15 cellular contexts compared by ENCODE assay signal in genomic region chr15:28051920-28052633, GRCh38. TPM values are rescaled to one million over a fixed set of nuclear protein-coding genes. Genes with fewer than 3 reads are reported as not detected.
DNase-seq lines count a peak whose midpoint lies in the region; TF ChIP-seq lines count a peak whose summit lies in the region.
"Had no signal": no experiment of that assay in that cellular context is flagged by ENCODE, and none has a peak within 500 bp of the region (broad histone marks: within the 10 kb centered on the region; RNA-seq: fewer than 3 reads in every experiment).

No MANE protein-coding gene starts in this region.

- H4K20me1 ChIP-seq in BLaER1 treated with 17β-estradiol and CSF1 and Interleukin-3, amounts not matched to agents 10 nM and 100 nM: no peaks in the 10 kb centered on the region

- H3K4me2 ChIP-seq in BLaER1 treated with 17β-estradiol and CSF1 and Interleukin-3, amounts not matched to agents 10 nM and 100 nM: peak overlapping the region in 10 of 11 experiments; percentile 16 to 82 (median 64); a peak in 19 of 22 replicates

- H3K36me3 ChIP-seq in BLaER1 treated with 17β-estradiol and CSF1 and Interleukin-3, amounts not matched to agents 10 nM and 100 nM: no peaks in the 10 kb centered on the region
- no peaks in the 10 kb centered on the region for H3K36me3 ChIP-seq in cardiac muscle cell

- H3K9me3 ChIP-seq in BLaER1 treated with 17β-estradiol and CSF1 and Interleukin-3, amounts not matched to agents 10 nM and 100 nM (replicated peaks in 1 of 11): peaks cover 14 to 24% (median 16%) of the 10 kb centered on the region in 11 experiments; a peak in 19 of 22 replicates
- no peaks in the 10 kb centered on the region for H3K9me3 ChIP-seq in cardiac muscle cell (ENCODE audit: low read depth)

- peaks cover 6% of the 10 kb centered on the region for H3K27me3 Mint-ChIP-seq in nephron (ENCODE audit: low read depth)
- peaks cover 13% of the 10 kb centered on the region for H3K27me3 Mint-ChIP-seq in activated naive CD8-positive, alpha-beta T cell treated with anti-CD3 and anti-CD28 coated beads for 36 hours
- H3K27me3 Mint-ChIP-seq in activated naive CD4-positive, alpha-beta T cell treated with anti-CD3 and anti-CD28 coated beads, Interleukin-2, amount 10 ng/mL, durations not matched to agents 7 days and 5 days: no peaks in the 10 kb centered on the region

- CTCF ChIA-PET in activated naive CD4-positive, alpha-beta T cell treated with anti-CD3 and anti-CD28 coated beads, Interleukin-2, amount 10 ng/mL, durations not matched to agents 7 days and 5 days (lab: Charles Lee): no interaction called here

- peak; percentile 85 to 94 for DNase-seq in NCI-H524 (lab: John Stamatoyannopoulos, UW)
- DNase-seq in cardiac muscle cell (ENCODE audit: low read depth in 1 of 2, low spot score in 1 of 2): peak in 1 of 2 donors; percentile 19
- no peak for DNase-seq in stimulated activated CD4-positive, alpha-beta T cell treated with anti-CD3 and anti-CD28 coated beads, Interleukin-4, amount 100 ng/mL, for 4 hours
- no peak for DNase-seq in activated naive CD8-positive, alpha-beta T cell treated with anti-CD3 and anti-CD28 coated beads for 36 hours
- no peak for DNase-seq in activated naive CD4-positive, alpha-beta T cell treated with anti-CD3 and anti-CD28 coated beads, Interleukin-2, amount 10 ng/mL, durations not matched to agents 7 days and 5 days
- DNase-seq: ACHN; CD4-positive, alpha-beta memory T cell; GOT3; NCI-H1436 treated with DMSO at 0.1 percent for 48 hours; NCI-H446; PC-3 had no signal

- no peak overlapping the region for H3K4me3 ChIP-seq in BLaER1 treated with 17β-estradiol and CSF1 and Interleukin-3, amounts not matched to agents 10 nM and 100 nM
- H3K4me3 ChIP-seq in cardiac muscle cell: no peak overlapping the region
- H3K4me3 ChIP-seq: K562 had no signal

- peaks cover 4% of the 10 kb centered on the region for H3K36me3 Mint-ChIP-seq in nephron (ENCODE audit: low read depth)
- H3K36me3 Mint-ChIP-seq in activated naive CD8-positive, alpha-beta T cell treated with anti-CD3 and anti-CD28 coated beads for 36 hours: no peaks in the 10 kb centered on the region
- no peaks in the 10 kb centered on the region for H3K36me3 Mint-ChIP-seq in activated naive CD4-positive, alpha-beta T cell treated with anti-CD3 and anti-CD28 coated beads, Interleukin-2, amount 10 ng/mL, durations not matched to agents 7 days and 5 days
- H3K36me3 Mint-ChIP-seq: CD4-positive, alpha-beta memory T cell had no signal

- no peaks in the 10 kb centered on the region for H3K27me3 ChIP-seq in BLaER1 treated with 17β-estradiol and CSF1 and Interleukin-3, amounts not matched to agents 10 nM and 100 nM
- no peaks in the 10 kb centered on the region for H3K27me3 ChIP-seq in cardiac muscle cell

- no peak overlapping the region for H3K27ac ChIP-seq in BLaER1 treated with 17β-estradiol and CSF1 and Interleukin-3, amounts not matched to agents 10 nM and 100 nM
- H3K27ac ChIP-seq in cardiac muscle cell: peak overlapping the region; percentile 55

- peaks cover 7% of the 10 kb centered on the region for H3K9me3 Mint-ChIP-seq in nephron
- H3K9me3 Mint-ChIP-seq in activated naive CD8-positive, alpha-beta T cell treated with anti-CD3 and anti-CD28 coated beads for 36 hours: peaks cover 6% of the 10 kb centered on the region
- no peaks in the 10 kb centered on the region for H3K9me3 Mint-ChIP-seq in activated naive CD4-positive, alpha-beta T cell treated with anti-CD3 and anti-CD28 coated beads, Interleukin-2, amount 10 ng/mL, durations not matched to agents 7 days and 5 days

- H3K9ac ChIP-seq in BLaER1 treated with 17β-estradiol and CSF1 and Interleukin-3, amounts not matched to agents 10 nM and 100 nM: peak overlapping the region in 4 of 11 experiments; percentile 1 to 34 (median 20); a peak in 3 of 22 replicates

- peaks cover 5 to 33% (median 29%) of the 10 kb centered on the region in 10 experiments; a peak in 18 of 20 replicates for H3K4me1 ChIP-seq in BLaER1 treated with 17β-estradiol and CSF1 and Interleukin-3, amounts not matched to agents 10 nM and 100 nM
- peaks cover 8% of the 10 kb centered on the region for H3K4me1 ChIP-seq in cardiac muscle cell (ENCODE audit: low read depth)

- TF ChIP-seq CTCF in cardiac muscle cell (IDR thresholded peaks at IDR 0.05; ENCODE audit: low read depth, low read length) (no peak), nephron (IDR thresholded peaks at IDR 0.05; ENCODE audit: unreplicated experiment in 3 of 3) (no peak)

- H3K4me1 Mint-ChIP-seq in nephron: peaks cover 36% of the 10 kb centered on the region
- no peaks in the 10 kb centered on the region for H3K4me1 Mint-ChIP-seq in activated naive CD8-positive, alpha-beta T cell treated with anti-CD3 and anti-CD28 coated beads for 36 hours
- no peaks in the 10 kb centered on the region for H3K4me1 Mint-ChIP-seq in activated naive CD4-positive, alpha-beta T cell treated with anti-CD3 and anti-CD28 coated beads, Interleukin-2, amount 10 ng/mL, durations not matched to agents 7 days and 5 days
- H3K4me1 Mint-ChIP-seq: CD4-positive, alpha-beta memory T cell had no signal

- H3K27ac Mint-ChIP-seq in nephron: peak overlapping the region; percentile 36 to 76 (median 46)
- no peak overlapping the region for H3K27ac Mint-ChIP-seq in activated naive CD8-positive, alpha-beta T cell treated with anti-CD3 and anti-CD28 coated beads for 36 hours
- no peak overlapping the region for H3K27ac Mint-ChIP-seq in activated naive CD4-positive, alpha-beta T cell treated with anti-CD3 and anti-CD28 coated beads, Interleukin-2, amount 10 ng/mL, durations not matched to agents 7 days and 5 days
- H3K27ac Mint-ChIP-seq: CD4-positive, alpha-beta memory T cell had no signal

- peak overlapping the region in 1 of 3 experiments; percentile 17 for H3K4me3 Mint-ChIP-seq in nephron
- no peak overlapping the region for H3K4me3 Mint-ChIP-seq in activated naive CD8-positive, alpha-beta T cell treated with anti-CD3 and anti-CD28 coated beads for 36 hours
- no peak overlapping the region for H3K4me3 Mint-ChIP-seq in activated naive CD4-positive, alpha-beta T cell treated with anti-CD3 and anti-CD28 coated beads, Interleukin-2, amount 10 ng/mL, durations not matched to agents 7 days and 5 days
- H3K4me3 Mint-ChIP-seq: CD4-positive, alpha-beta memory T cell had no signal

RNA-seq across cellular contexts. Expression of gene OCA2, which starts 47.0 kb away (rescaled TPM):
- total RNA-seq in cardiac muscle cell: 0.56 and 0.63 TPM in 2 replicates
- polyA plus RNA-seq in cardiac muscle cell: 0.49 and 2.0 TPM in 2 replicates
- total RNA-seq in activated naive CD8-positive, alpha-beta T cell treated with anti-CD3 and anti-CD28 coated beads for 36 hours: not detected
- total RNA-seq: CD4-positive, alpha-beta memory T cell; Daoy; PC-3 had no signal
- polyA plus RNA-seq: CD4-positive, alpha-beta memory T cell had no signal

Comparison
In these comparisons a context has a peak if more than half of its experiments do, and no peak if none do; other contexts are left out.
1. DNase-seq: peak in NCI-H524 (2 of 2); none in stimulated activated CD4-positive, alpha-beta T cell treated with anti-CD3 and anti-CD28 coated beads, Interleukin-4, amount 100 ng/mL, for 4 hours (0 of 2), activated naive CD8-positive, alpha-beta T cell treated with anti-CD3 and anti-CD28 coated beads for 36 hours (single experiment) and activated naive CD4-positive, alpha-beta T cell treated with anti-CD3 and anti-CD28 coated beads, Interleukin-2, amount 10 ng/mL, durations not matched to agents 7 days and 5 days (single experiment).
2. H3K27ac Mint-ChIP-seq: peak in nephron (3 of 3); none in activated naive CD8-positive, alpha-beta T cell treated with anti-CD3 and anti-CD28 coated beads for 36 hours (single experiment) and activated naive CD4-positive, alpha-beta T cell treated with anti-CD3 and anti-CD28 coated beads, Interleukin-2, amount 10 ng/mL, durations not matched to agents 7 days and 5 days (single experiment).